In the genomic region with DNA sequence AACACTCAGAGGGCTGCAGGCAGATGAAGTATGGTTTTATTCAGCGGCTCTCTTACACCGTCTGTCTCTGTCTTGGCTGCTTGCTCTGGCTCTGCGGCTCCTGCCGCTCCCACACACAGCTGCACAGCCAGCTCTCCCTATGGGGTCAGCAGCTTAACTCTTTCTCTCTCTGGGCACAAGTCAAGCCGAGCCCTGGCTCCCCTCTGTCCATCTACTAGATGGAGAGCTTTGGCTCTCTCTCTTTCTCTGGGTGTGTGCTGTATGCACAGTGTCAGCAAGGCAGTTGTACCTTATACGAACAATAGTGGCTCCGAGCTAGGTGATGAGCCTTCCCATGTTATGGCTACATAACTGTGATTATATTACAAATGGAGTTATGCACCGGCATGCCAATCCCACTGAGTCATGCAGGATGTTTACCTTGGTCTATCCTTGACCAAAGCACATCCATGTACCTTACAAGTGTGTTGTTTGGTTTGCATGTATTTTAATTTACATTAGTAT, we compare ENCODE assay signal across 9 cellular contexts. TPM values are rescaled to one million over a fixed set of nuclear protein-coding genes. Genes with fewer than 3 reads are reported as not detected.
A peak's percentile ranks its signal among the peaks of the same experiment; 100 is the strongest.
DNase-seq lines count a peak whose midpoint lies in the region; ATAC-seq and TF ChIP-seq lines count a peak whose summit lies in the region.
"Had no signal": no experiment of that assay in that cellular context is flagged by ENCODE, and none has a peak within 500 bp of the region (broad histone marks: within the 10 kb centered on the region; RNA-seq: fewer than 3 reads in every experiment).

No MANE protein-coding gene starts in this region.

- H3K36me3 ChIP-seq in ovary (no peaks in the 10 kb centered on the region), thyroid gland (no peaks in the 10 kb centered on the region)

- peaks cover 2% of the 10 kb centered on the region for H3K4me1 ChIP-seq in ovary (ENCODE audit: insufficient read depth)
- peaks cover 0 to 24% of the 10 kb centered on the region in 2 donors for H3K4me1 ChIP-seq in thyroid gland

- 4 to 6% (median 5%) methylated on average over 8 of the region's 8 CpGs for WGBS in ovary, 3 donors
- 42 to 63% methylated on average over 8 of the region's 8 CpGs for WGBS in thyroid gland, 2 donors

- TF ChIP-seq CTCF in fibroblast of the aortic adventitia (IDR thresholded peaks at IDR 0.05; ENCODE audit: insufficient read depth, low read length) (no peak), ovary (IDR thresholded peaks at IDR 0.05) (no peak), thyroid gland (IDR thresholded peaks at IDR 0.05) (no peak)

- ATAC-seq in SK-N-SH treated with all-trans-retinoic acid at 6 μM for 48 hours (peak; percentile 53), HG03175 (IDR thresholded peaks at IDR 0.05; ENCODE audit: unreplicated experiment) (no peak)

- TF ChIP-seq POLR2A in ovary (IDR thresholded peaks at IDR 0.05) (no peak), thyroid gland (IDR thresholded peaks at IDR 0.05) (no peak)

- POLR2A ChIA-PET in HEK293T (lab: Yijun Ruan, JAX): interaction anchor here (1.2 to 5.8 kb wide), 2 partner anchors 19 to 22 kb away, joined by 3 to 53 read pairs; a partner anchor contains a TSS

- H3K27ac ChIP-seq in ovary: no peak overlapping the region
- no peak overlapping the region for H3K27ac ChIP-seq in thyroid gland

- CTCF ChIA-PET in HEK293T (lab: Yijun Ruan, JAX): interaction anchor here (0.8 to 1.1 kb wide), 2 partner anchors 9 to 20 kb away, joined by 4 read pairs; no protein-coding TSS in a partner anchor

- H3K4me3 ChIP-seq in fibroblast of the aortic adventitia (ENCODE audit: low read depth, low read length): no peak overlapping the region
- no peak overlapping the region for H3K4me3 ChIP-seq in ovary
- no peak overlapping the region for H3K4me3 ChIP-seq in thyroid gland (replicated peaks in 1 of 3)

- no peaks in the 10 kb centered on the region for H3K9me3 ChIP-seq in ovary
- H3K9me3 ChIP-seq in thyroid gland: no peaks in the 10 kb centered on the region

- no peak for TF ChIP-seq EP300 in ovary (IDR thresholded peaks at IDR 0.05)

- H3K27me3 ChIP-seq in ovary (no peaks in the 10 kb centered on the region), thyroid gland (no peaks in the 10 kb centered on the region)

- DNase-seq in ELF-1 (ENCODE audit: low read depth, low spot score): peak; percentile 46
- DNase-seq in fibroblast of the aortic adventitia (ENCODE audit: low read depth): peak; percentile 61
- peak; percentile 24 to 72 (median 58) for DNase-seq in ovary
- DNase-seq in activated CD4-positive, alpha-beta T cell treated with anti-CD3 and anti-CD28 coated beads for 4 hours: no peak
- DNase-seq in HEK293T (ENCODE audit: extremely low spot score): no peak
- no peak for DNase-seq in thyroid gland
- DNase-seq: kidney had no signal

- intact Hi-C loops in ovary (cut with DNase I): no loop called here
- intact Hi-C loops in thyroid gland (cut with DNase I): no loop called here

TF ChIP-seq in SK-N-SH treated with all-trans-retinoic acid at 6 μM for 48 hours, 23 proteins besides CTCF, POLR2A, EP300 and RAD21:
- TF ChIP-seq, protein P1, sequence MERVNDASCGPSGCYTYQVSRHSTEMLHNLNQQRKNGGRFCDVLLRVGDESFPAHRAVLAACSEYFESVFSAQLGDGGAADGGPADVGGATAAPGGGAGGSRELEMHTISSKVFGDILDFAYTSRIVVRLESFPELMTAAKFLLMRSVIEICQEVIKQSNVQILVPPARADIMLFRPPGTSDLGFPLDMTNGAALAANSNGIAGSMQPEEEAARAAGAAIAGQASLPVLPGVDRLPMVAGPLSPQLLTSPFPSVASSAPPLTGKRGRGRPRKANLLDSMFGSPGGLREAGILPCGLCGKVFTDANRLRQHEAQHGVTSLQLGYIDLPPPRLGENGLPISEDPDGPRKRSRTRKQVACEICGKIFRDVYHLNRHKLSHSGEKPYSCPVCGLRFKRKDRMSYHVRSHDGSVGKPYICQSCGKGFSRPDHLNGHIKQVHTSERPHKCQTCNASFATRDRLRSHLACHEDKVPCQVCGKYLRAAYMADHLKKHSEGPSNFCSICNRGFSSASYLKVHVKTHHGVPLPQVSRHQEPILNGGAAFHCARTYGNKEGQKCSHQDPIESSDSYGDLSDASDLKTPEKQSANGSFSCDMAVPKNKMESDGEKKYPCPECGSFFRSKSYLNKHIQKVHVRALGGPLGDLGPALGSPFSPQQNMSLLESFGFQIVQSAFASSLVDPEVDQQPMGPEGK (CRISPR knock-in tag; IDR thresholded peaks at IDR 0.05; ENCODE audit: borderline replicate concordance): no peak
- TF ChIP-seq ISL1 (CRISPR knock-in tag; IDR thresholded peaks at IDR 0.05) (0 out of 2 replicates have a peak, but pooled peaks have one; percentile 31), BACH2 (CRISPR knock-in tag; IDR thresholded peaks at IDR 0.05; ENCODE audit: borderline replicate concordance) (no peak), ZFP3 (CRISPR knock-in tag; IDR thresholded peaks at IDR 0.05) (peak; percentile 34; the same call in 1 of the 2 replicates), CSDC2 (CRISPR knock-in tag; IDR thresholded peaks at IDR 0.05) (0 out of 2 replicates have a peak, but pooled peaks have one; percentile 76), ESRRG (CRISPR knock-in tag; IDR thresholded peaks at IDR 0.05) (no peak)

TF ChIP-seq in HEK293T, 16 proteins besides CTCF, POLR2A, EP300 and RAD21:
- no peak for TF ChIP-seq HDGF (IDR thresholded peaks at IDR 0.05; ENCODE audit: borderline replicate concordance)
- TF ChIP-seq LEF1 (IDR thresholded peaks at IDR 0.05; ENCODE audit: borderline replicate concordance): no peak
- no peak for TF ChIP-seq ELF4 (IDR thresholded peaks at IDR 0.05)
- no peak for TF ChIP-seq ARNT (IDR thresholded peaks at IDR 0.05)
- TF ChIP-seq, protein P2, sequence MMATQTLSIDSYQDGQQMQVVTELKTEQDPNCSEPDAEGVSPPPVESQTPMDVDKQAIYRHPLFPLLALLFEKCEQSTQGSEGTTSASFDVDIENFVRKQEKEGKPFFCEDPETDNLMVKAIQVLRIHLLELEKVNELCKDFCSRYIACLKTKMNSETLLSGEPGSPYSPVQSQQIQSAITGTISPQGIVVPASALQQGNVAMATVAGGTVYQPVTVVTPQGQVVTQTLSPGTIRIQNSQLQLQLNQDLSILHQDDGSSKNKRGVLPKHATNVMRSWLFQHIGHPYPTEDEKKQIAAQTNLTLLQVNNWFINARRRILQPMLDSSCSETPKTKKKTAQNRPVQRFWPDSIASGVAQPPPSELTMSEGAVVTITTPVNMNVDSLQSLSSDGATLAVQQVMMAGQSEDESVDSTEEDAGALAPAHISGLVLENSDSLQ (IDR thresholded peaks at IDR 0.05): no peak
- no peak for TF ChIP-seq FOXM1 (IDR thresholded peaks at IDR 0.05; ENCODE audit: borderline replicate concordance)
- no peak for TF ChIP-seq BHLHE40 (IDR thresholded peaks at IDR 0.05; ENCODE audit: borderline replicate concordance)
- no peak for TF ChIP-seq CTBP1 (IDR thresholded peaks at IDR 0.05; ENCODE audit: borderline replicate concordance)
- TF ChIP-seq L3MBTL2 (conservative IDR thresholded peaks at IDR 0.05): no peak
- no peak for TF ChIP-seq FOXA1 (IDR thresholded peaks at IDR 0.05)
- no peak for TF ChIP-seq FOXK2 (IDR thresholded peaks at IDR 0.05)
- TF ChIP-seq SUZ12 (IDR thresholded peaks at IDR 0.05): no peak
- TF ChIP-seq ZNF384 (IDR thresholded peaks at IDR 0.05): no peak
- TF ChIP-seq NFRKB (IDR thresholded peaks at IDR 0.05): no peak
- TF ChIP-seq SP1 (IDR thresholded peaks at IDR 0.05): no peak
- TF ChIP-seq TARDBP (IDR thresholded peaks at IDR 0.05): no peak

RNA-seq across cellular contexts. Expression of a gene that starts 19.3 kb away (rescaled TPM):
- total RNA-seq in fibroblast of the aortic adventitia (ENCODE audit: low replicate concordance) (76.6 and 137 TPM in 2 replicates), ovary (100 to 1,000 TPM in 2 of 7 donors, 10 to 100 TPM in 5; 76.1 to 142 (median 91.6) TPM), thyroid gland (100 to 1,000 TPM in 3 of 4 donors, 10 to 100 TPM in 1; 78.2 to 220 (median 174) TPM)
- 10 to 100 TPM; 28.0 to 81.7 TPM for polyA plus RNA-seq in ovary

Comparison
In these comparisons a context has a peak if more than half of its experiments do, and no peak if none do; other contexts are left out.
1. DNase-seq: peak in ELF-1 (single experiment), fibroblast of the aortic adventitia (single experiment) and ovary (5 of 5); none in activated CD4-positive, alpha-beta T cell treated with anti-CD3 and anti-CD28 coated beads for 4 hours (0 of 2), HEK293T (single experiment) and thyroid gland (0 of 2).